In genomic region chr20:21208999-21209398, GRCh38 we compare ENCODE assay signal across 19 cellular contexts.
"Had no signal": no experiment of that assay in that cellular context is flagged by ENCODE, and none has a peak within 500 bp of the region (broad histone marks: within the 10 kb centered on the region; RNA-seq: fewer than 3 reads in every experiment).

No MANE protein-coding gene starts in this region.

- ATAC-seq: activated T-cell treated with anti-CD3 and anti-CD28 coated beads, Interleukin-2, amount 50 U/mL, for 4 hours; heart left ventricle; left ventricle myocardium superior; natural killer cell; sciatic nerve; stimulated activated memory B cell treated with anti-CD40 and anti-IgM and Interleukin-4, amounts not matched to agents 10 μg/mL and 1 μg/mL and 100 μg/mL, for 72 hours had no signal

- DNase-seq: activated CD8-positive, alpha-beta memory T cell treated with anti-CD3 and anti-CD28 coated beads, Interleukin-2, amount 50 U/mL, for 48 hours; activated naive CD4-positive, alpha-beta T cell treated with Interleukin-2 at 50 U/mL for 16 hours; activated naive CD8-positive, alpha-beta T cell treated with anti-CD3 and anti-CD28 coated beads for 36 hours; activated T-cell treated with anti-CD3 and anti-CD28 coated beads, Interleukin-2, amount 50 U/mL, for 4 hours; amygdala; cortex of kidney; endodermal cell; esophagus squamous epithelium; heart left ventricle; left ventricle myocardium superior; mammary epithelial cell; natural killer cell; small intestine; stimulated activated CD4-positive, alpha-beta T cell treated with anti-CD3 and anti-CD28 coated beads, Interleukin-2, amount 100 ng/mL, for 24 hours; stomach; transverse colon had no signal

- H3K4me3 ChIP-seq: cardiac muscle cell, esophagus squamous epithelium, heart left ventricle, stomach, transverse colon had no signal
